ENCODE assay signal across 8 cellular contexts in the genomic region with DNA sequence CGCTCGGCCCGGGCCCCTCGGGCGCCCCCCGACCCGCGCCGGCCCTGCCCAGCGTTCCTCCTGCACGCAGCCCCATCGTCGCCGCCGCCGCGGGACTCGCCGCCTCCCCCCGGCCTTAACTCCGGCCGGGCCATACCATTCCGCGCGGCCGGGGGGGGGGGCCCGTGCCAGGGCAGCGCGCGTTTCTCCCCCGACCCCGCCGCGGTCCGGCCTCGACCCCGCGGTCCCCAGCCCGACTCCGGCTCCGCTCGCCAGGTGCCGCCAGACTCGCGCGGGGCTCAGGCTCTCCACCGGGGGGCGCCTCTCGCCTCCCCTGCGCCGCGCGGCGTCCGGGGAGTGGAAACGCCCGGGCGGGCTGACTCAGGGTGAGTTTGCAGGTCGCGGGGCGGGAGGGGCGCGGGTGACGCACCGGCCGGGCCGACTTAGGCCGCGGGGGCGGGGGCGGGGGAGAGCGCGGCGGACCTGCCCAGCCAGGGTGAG.
DNase-seq lines count a peak whose midpoint lies in the region; ATAC-seq and TF ChIP-seq lines count a peak whose summit lies in the region.

A gene (minus strand): TSS at position 91 of the 480 bp plus-strand sequence. CDS start 15 bp downstream, at position 76.

- no peak within 1 kb of the TSS for H3K27ac Mint-ChIP-seq in memory B cell

- H3K27me3 Mint-ChIP-seq in memory B cell, result peaks cover 17% of the 10 kb centered on the region

- ATAC-seq in GM18520 (IDR thresholded peaks at IDR 0.05; ENCODE audit: unreplicated experiment) (peak; percentile 72), HG03066 (IDR thresholded peaks at IDR 0.05; ENCODE audit: low read depth, unreplicated experiment) (peak; percentile 89), memory B cell (ENCODE audit: low read depth) (peak; percentile 93)

- peak; percentile 33 for TF ChIP-seq CTCF in AG09309 (IDR thresholded peaks at IDR 0.05; ENCODE audit: control insufficient read depth, insufficient read depth, low read depth, low read length, missing control alignments)

- peaks cover 5% of the 10 kb centered on the region for H3K4me1 Mint-ChIP-seq in memory B cell

- H3K4me3 Mint-ChIP-seq in memory B cell, result peak within 1 kb of the TSS; percentile 67

- DNase-seq in AG09309 (ENCODE audit: low read depth) (peak; percentile 65), NCI-H69 (lab: John Stamatoyannopoulos, UW) (peak; percentile 86), memory B cell (ENCODE audit: low spot score in 2 of 2) (peak; percentile 50 to 85)
- peak; percentile 37 to 75 for DNase-seq in activated CD8-positive, alpha-beta memory T cell treated with anti-CD3 and anti-CD28 coated beads for 1 hour (ENCODE audit: extremely low read depth in 1 of 2, low read depth in 1 of 2)
- peak; percentile 40 for DNase-seq in effector CD8-positive, alpha-beta T cell (lab: John Stamatoyannopoulos, UW)
- DNase-seq in stimulated activated CD8-positive, alpha-beta memory T cell treated with anti-CD3 and anti-CD28 coated beads, Interleukin-12 subunit alpha, Interleukin-12 subunit beta, amount 100 ng/mL, for 1 hour (ENCODE audit: low read depth), result peak; percentile 68

- no peaks in the 10 kb centered on the region for H3K9me3 Mint-ChIP-seq in memory B cell

- H3K4me3 ChIP-seq in AG09309 (ENCODE audit: control insufficient read depth, low read depth, low read length), result peak within 1 kb of the TSS; percentile 98

- H3K36me3 Mint-ChIP-seq in memory B cell, result no peaks in the 10 kb centered on the region

Comparison
In these comparisons a context has a peak if more than half of its experiments do, and no peak if none do; other contexts are left out.
1. Peak in every context shown above with its lines: DNase-seq, ATAC-seq and H3K4me3 ChIP-seq.